Comparison of ENCODE assay signal across 1 cellular context in the genomic region with DNA sequence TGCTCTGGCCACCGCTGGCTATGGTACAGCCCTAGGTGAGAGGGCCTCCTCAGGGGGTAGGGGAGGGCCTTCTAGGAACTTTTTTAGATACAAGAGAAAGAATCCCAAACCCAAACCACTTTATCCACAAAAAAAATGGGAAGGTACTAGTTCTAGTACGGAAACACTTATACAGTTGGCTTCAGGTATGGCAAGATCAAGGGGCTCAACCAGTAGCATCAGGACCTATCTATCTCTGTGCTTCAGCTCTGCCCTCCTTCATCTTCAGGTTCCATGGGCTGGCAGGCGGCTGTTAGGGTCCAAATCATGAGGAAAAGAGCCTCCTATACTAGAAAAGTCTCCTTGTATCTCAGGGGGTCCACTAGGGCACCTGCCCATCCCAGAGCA.
TF ChIP-seq lines count a peak whose summit lies in the region.

No MANE protein-coding gene starts in this region.

TF ChIP-seq in SK-N-SH, 30 proteins besides CTCF, POLR2A, EP300 and RAD21 (continued from another document):
- TF ChIP-seq YY1 (IDR thresholded peaks at IDR 0.05; ENCODE audit: low read depth) (no peak), IRF3 (IDR thresholded peaks at IDR 0.05; ENCODE audit: low read depth, low read length) (no peak), TCF12 (IDR thresholded peaks at IDR 0.05) (no peak), MEF2A (IDR thresholded peaks at IDR 0.05; ENCODE audit: borderline replicate concordance, low read depth) (no peak), JUND (IDR thresholded peaks at IDR 0.05) (no peak)
- TF ChIP-seq, protein P1, sequence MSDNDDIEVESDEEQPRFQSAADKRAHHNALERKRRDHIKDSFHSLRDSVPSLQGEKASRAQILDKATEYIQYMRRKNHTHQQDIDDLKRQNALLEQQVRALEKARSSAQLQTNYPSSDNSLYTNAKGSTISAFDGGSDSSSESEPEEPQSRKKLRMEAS (IDR thresholded peaks at IDR 0.05; ENCODE audit: low read depth) = no peak
- TF ChIP-seq, protein P2, sequence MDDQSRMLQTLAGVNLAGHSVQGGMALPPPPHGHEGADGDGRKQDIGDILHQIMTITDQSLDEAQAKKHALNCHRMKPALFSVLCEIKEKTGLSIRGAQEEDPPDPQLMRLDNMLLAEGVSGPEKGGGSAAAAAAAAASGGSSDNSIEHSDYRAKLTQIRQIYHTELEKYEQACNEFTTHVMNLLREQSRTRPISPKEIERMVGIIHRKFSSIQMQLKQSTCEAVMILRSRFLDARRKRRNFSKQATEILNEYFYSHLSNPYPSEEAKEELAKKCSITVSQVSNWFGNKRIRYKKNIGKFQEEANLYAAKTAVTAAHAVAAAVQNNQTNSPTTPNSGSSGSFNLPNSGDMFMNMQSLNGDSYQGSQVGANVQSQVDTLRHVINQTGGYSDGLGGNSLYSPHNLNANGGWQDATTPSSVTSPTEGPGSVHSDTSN (IDR thresholded peaks at IDR 0.05) = no peak
